ENCODE assay signal across 11 cellular contexts in the genomic region with DNA sequence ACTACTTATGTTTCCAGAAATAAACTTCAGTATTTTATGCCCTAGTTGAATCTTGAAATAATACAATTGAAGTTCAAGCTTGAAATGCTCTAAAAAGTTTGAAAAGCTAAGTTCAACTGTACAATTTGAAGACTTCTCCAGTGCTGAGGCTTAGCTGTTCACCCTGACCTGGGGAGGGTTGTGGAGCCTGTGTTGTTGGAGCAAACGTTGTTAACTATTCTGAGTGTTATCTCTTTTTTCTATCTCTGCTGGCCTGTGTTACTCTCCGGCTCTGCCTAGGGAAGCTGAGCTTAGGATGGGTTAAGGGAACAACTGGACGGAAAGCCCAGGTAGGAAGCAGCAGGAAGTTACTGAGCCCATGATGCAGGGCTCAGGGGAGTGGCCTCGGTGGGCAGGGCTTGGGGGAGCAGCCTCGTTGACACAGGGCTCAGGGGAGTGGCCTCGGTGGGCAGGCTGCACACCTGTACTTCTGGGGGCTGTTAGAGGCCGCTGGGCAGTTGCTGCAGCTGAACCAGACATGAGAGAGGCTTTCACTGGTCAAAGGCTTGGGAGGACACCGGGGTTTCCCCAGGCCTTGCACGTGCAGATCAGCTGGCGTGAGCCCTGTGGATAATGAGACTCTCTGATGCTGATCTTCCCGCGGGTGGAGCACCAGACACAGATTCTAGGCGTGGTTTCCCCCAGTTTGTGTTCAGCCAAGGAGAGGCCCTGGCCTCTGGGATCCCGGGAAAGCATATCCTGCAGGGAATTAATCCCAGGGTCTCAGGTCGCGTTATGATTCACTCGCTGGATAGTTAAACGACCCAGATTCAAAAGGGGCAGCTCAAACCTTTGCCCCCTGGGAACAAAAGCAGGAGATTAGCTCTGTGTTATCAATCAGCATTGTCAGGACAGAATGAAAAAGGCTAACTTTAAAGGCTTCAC. TPM values are rescaled to one million over a fixed set of nuclear protein-coding genes. Genes with fewer than 3 reads are reported as not detected.
A peak's percentile ranks its signal among the peaks of the same experiment; 100 is the strongest.
DNase-seq lines count a peak whose midpoint lies in the region; ATAC-seq, FAIRE-seq and TF ChIP-seq lines count a peak whose summit lies in the region.
"Had no signal": no experiment of that assay in that cellular context is flagged by ENCODE, and none has a peak within 500 bp of the region (broad histone marks: within the 10 kb centered on the region; RNA-seq: fewer than 3 reads in every experiment).

No MANE protein-coding gene starts in this region.

- intact Hi-C loops in activated CD4-positive, alpha-beta T cell treated with anti-CD3 and anti-CD28 coated beads for 36 hours (cut with DNase I, micrococcal nuclease): no loop called here

- no peak for ATAC-seq in lung (ENCODE audit: insufficient read depth, low FRiP score)
- ATAC-seq in activated CD4-positive, alpha-beta T cell treated with anti-CD3 and anti-CD28 coated beads for 36 hours: no peak
- ATAC-seq in GM21619 (IDR thresholded peaks at IDR 0.05; ENCODE audit: unreplicated experiment): no peak
- ATAC-seq: gastroesophageal sphincter had no signal

- no peaks in the 10 kb centered on the region for H3K27me3 ChIP-seq in Karpas-422 (ENCODE audit: low read length)
- H3K27me3 ChIP-seq in astrocyte (ENCODE audit: insufficient read depth, low read length): peaks cover 10% of the 10 kb centered on the region
- H3K27me3 ChIP-seq in lung (ENCODE audit: control insufficient read depth, insufficient read depth): no peaks in the 10 kb centered on the region

- H3K9ac ChIP-seq in Karpas-422 (ENCODE audit: low read length): peak overlapping the region; percentile 30; the same call in 1 of the 2 replicates
- H3K9ac ChIP-seq in astrocyte (ENCODE audit: low read length): no peak overlapping the region

- no peaks in the 10 kb centered on the region for H3K79me2 ChIP-seq in Karpas-422 (ENCODE audit: low read length)
- H3K79me2 ChIP-seq in astrocyte (ENCODE audit: insufficient read depth, low read length): no peaks in the 10 kb centered on the region

- H3K9me2 ChIP-seq in Karpas-422 (replicated peaks; ENCODE audit: insufficient read depth, low read length): no peaks in the 10 kb centered on the region

- no peak for TF ChIP-seq CTCF in astrocyte (IDR thresholded peaks at IDR 0.05; ENCODE audit: insufficient read depth, low read depth, low read length)
- TF ChIP-seq CTCF in lung (IDR thresholded peaks at IDR 0.05; ENCODE audit: control extremely low read depth, extremely low read depth): no peak

- peak overlapping the region; percentile 36; the same call in 1 of the 2 replicates for H3K4me3 ChIP-seq in Karpas-422 (ENCODE audit: low read length)
- H3K4me3 ChIP-seq in astrocyte (ENCODE audit: insufficient read depth, low read depth, low read length): no peak overlapping the region
- no peak overlapping the region for H3K4me3 ChIP-seq in lung
- H3K4me3 ChIP-seq: gastroesophageal sphincter had no signal

- H3K4me1 Mint-ChIP-seq in astrocyte (ENCODE audit: low read depth, unreplicated experiment): no peaks in the 10 kb centered on the region
- H3K4me1 Mint-ChIP-seq in activated CD4-positive, alpha-beta T cell treated with anti-CD3 and anti-CD28 coated beads for 36 hours: peaks cover 24% of the 10 kb centered on the region

- POLR2A ChIA-PET in activated CD4-positive, alpha-beta T cell treated with anti-CD3 and anti-CD28 coated beads for 36 hours (lab: Charles Lee): no interaction called here

- H3K36me3 ChIP-seq in Karpas-422 (ENCODE audit: insufficient read depth, low read length): no peaks in the 10 kb centered on the region
- no peaks in the 10 kb centered on the region for H3K36me3 ChIP-seq in astrocyte (ENCODE audit: insufficient read depth, low read length)
- no peaks in the 10 kb centered on the region for H3K36me3 ChIP-seq in lung (ENCODE audit: control insufficient read depth in 2 of 2, insufficient read depth in 2 of 2, low read length in 2 of 2)
- H3K36me3 ChIP-seq: gastroesophageal sphincter had no signal

- H3K9me3 ChIP-seq in Karpas-422 (ENCODE audit: low read length): no peaks in the 10 kb centered on the region
- no peaks in the 10 kb centered on the region for H3K9me3 ChIP-seq in astrocyte (ENCODE audit: insufficient read depth, low read depth, low read length)
- H3K9me3 ChIP-seq in lung (ENCODE audit: control insufficient read depth in 2 of 2, insufficient read depth in 1 of 2, low read length in 1 of 2): no peaks in the 10 kb centered on the region
- H3K9me3 ChIP-seq: gastroesophageal sphincter had no signal

- H3K27me3 Mint-ChIP-seq in astrocyte (ENCODE audit: low read depth, unreplicated experiment): peaks cover 50% of the 10 kb centered on the region
- H3K27me3 Mint-ChIP-seq in activated CD4-positive, alpha-beta T cell treated with anti-CD3 and anti-CD28 coated beads for 36 hours: peaks cover 14% of the 10 kb centered on the region

- H2AFZ ChIP-seq in Karpas-422 (ENCODE audit: low read length) (peak overlapping the region; percentile 94), astrocyte (ENCODE audit: low read depth, low read length) (peak overlapping the region; percentile 18)

- H3K27ac ChIP-seq in Karpas-422 (ENCODE audit: low read length) (no peak overlapping the region), astrocyte (ENCODE audit: low read depth, low read length) (no peak overlapping the region), lung (ENCODE audit: low read depth in 1 of 2, low read length in 1 of 2) (no peak overlapping the region)
- H3K27ac ChIP-seq: gastroesophageal sphincter had no signal

- WGBS in lung, 2 donors: 48 to 49% methylated on average over 18 of the region's 18 CpGs

- no peak overlapping the region for H3K27ac Mint-ChIP-seq in astrocyte (ENCODE audit: unreplicated experiment)
- H3K27ac Mint-ChIP-seq in activated CD4-positive, alpha-beta T cell treated with anti-CD3 and anti-CD28 coated beads for 36 hours: no peak overlapping the region
- H3K27ac Mint-ChIP-seq: memory B cell had no signal

- DNase-seq in D341Med (ENCODE audit: low spot score) (peak; percentile 27), Karpas-422 (peak; percentile 61), astrocyte (ENCODE audit: low read depth) (no peak), lung (ENCODE audit: low spot score) (peak; percentile 28), DMS79 treated with DMSO at 0.1 percent for 48 hours (lab: John Stamatoyannopoulos, UW) (no peak), midbrain (lab: John Stamatoyannopoulos, UW) (no peak)
- DNase-seq in activated CD4-positive, alpha-beta T cell treated with anti-CD3 and anti-CD28 coated beads for 36 hours: no peak
- DNase-seq: activated effector memory CD4-positive, alpha-beta T cell treated with anti-CD3 and anti-CD28 coated beads, Interleukin-2, amount 50 U/mL, for 16 hours had no signal

- H4K20me1 ChIP-seq in Karpas-422 (ENCODE audit: insufficient read depth, low read depth, low read length): no peaks in the 10 kb centered on the region
- H4K20me1 ChIP-seq in astrocyte (ENCODE audit: insufficient read depth, low read length): no peaks in the 10 kb centered on the region

- FAIRE-seq in astrocyte (lab: Jason Lieb, UNC): no peak

- peak overlapping the region; percentile 50 for H3K4me2 ChIP-seq in Karpas-422 (ENCODE audit: low read depth, low read length, poor library complexity, severe bottlenecking)
- H3K4me2 ChIP-seq in astrocyte (ENCODE audit: low read length): no peak overlapping the region

- H3K36me3 Mint-ChIP-seq in astrocyte (ENCODE audit: low read depth, unreplicated experiment): no peaks in the 10 kb centered on the region
- no peaks in the 10 kb centered on the region for H3K36me3 Mint-ChIP-seq in activated CD4-positive, alpha-beta T cell treated with anti-CD3 and anti-CD28 coated beads for 36 hours (ENCODE audit: low read depth)
- H3K36me3 Mint-ChIP-seq: memory B cell had no signal

- H3K4me3 Mint-ChIP-seq in astrocyte (ENCODE audit: unreplicated experiment): no peak overlapping the region
- no peak overlapping the region for H3K4me3 Mint-ChIP-seq in activated CD4-positive, alpha-beta T cell treated with anti-CD3 and anti-CD28 coated beads for 36 hours
- H3K4me3 Mint-ChIP-seq: memory B cell had no signal

- H3K4me1 ChIP-seq in Karpas-422 (ENCODE audit: low read length) (peaks cover 9% of the 10 kb centered on the region), astrocyte (ENCODE audit: insufficient read depth, low read length) (no peaks in the 10 kb centered on the region), lung (ENCODE audit: control insufficient read depth in 2 of 2, insufficient read depth in 2 of 2, low read length in 2 of 2) (no peaks in the 10 kb centered on the region)
- H3K4me1 ChIP-seq: gastroesophageal sphincter had no signal

- CTCF ChIA-PET in activated CD4-positive, alpha-beta T cell treated with anti-CD3 and anti-CD28 coated beads for 36 hours (lab: Charles Lee): interaction anchor here (0.7 kb wide), 1 partner anchor 1412 kb away, joined by 3 read pairs; no protein-coding TSS in a partner anchor

- peaks cover 17% of the 10 kb centered on the region for H3K9me3 Mint-ChIP-seq in astrocyte (ENCODE audit: unreplicated experiment)
- peaks cover 5% of the 10 kb centered on the region for H3K9me3 Mint-ChIP-seq in activated CD4-positive, alpha-beta T cell treated with anti-CD3 and anti-CD28 coated beads for 36 hours (ENCODE audit: low read depth)
- H3K9me3 Mint-ChIP-seq: memory B cell had no signal

RNA-seq across cellular contexts. Expression of a gene that starts 58.9 kb away (rescaled TPM):
- total RNA-seq in Karpas-422 (2014; rRNA removed; shearing (Covaris generic); ENCODE audit: low replicate concordance): 12.6 and 38.5 TPM in 2 replicates
- total RNA-seq in astrocyte: 13.1 and 17.5 TPM in 2 replicates
- 10 to 100 TPM; 24.7 to 41.0 TPM for total RNA-seq in lung
- 10 to 100 TPM; 18.7 to 55.3 TPM for polyA plus RNA-seq in lung
- 10 to 100 TPM; 19.2 to 30.2 TPM for total RNA-seq in activated CD4-positive, alpha-beta T cell treated with anti-CD3 and anti-CD28 coated beads for 36 hours

RNA-seq across cellular contexts. Expression of a gene that starts 59.0 kb away (rescaled TPM):
- 5.8 and 6.1 TPM in 2 replicates for total RNA-seq in Karpas-422 (2014; rRNA removed; shearing (Covaris generic); ENCODE audit: low replicate concordance)
- total RNA-seq in astrocyte (0.53 and 1.0 TPM in 2 replicates), lung (1 to 10 TPM; 1.6 to 5.2 TPM)
- 1 to 10 TPM in 1 of 2 donors, under 1 TPM in 1; 0.69 to 3.2 TPM for polyA plus RNA-seq in lung
- 1 to 10 TPM; 2.0 to 2.4 TPM for total RNA-seq in activated CD4-positive, alpha-beta T cell treated with anti-CD3 and anti-CD28 coated beads for 36 hours

Comparison
In these comparisons a context has a peak if more than half of its experiments do, and no peak if none do; other contexts are left out.
1. DNase-seq: peak in D341Med (single experiment), Karpas-422 (single experiment) and lung (single experiment); none in astrocyte (single experiment), activated CD4-positive, alpha-beta T cell treated with anti-CD3 and anti-CD28 coated beads for 36 hours (single experiment), DMS79 treated with DMSO at 0.1 percent for 48 hours (single experiment) and midbrain (single experiment).